ENCODE assay signal across 9 cellular contexts in the genomic region with DNA sequence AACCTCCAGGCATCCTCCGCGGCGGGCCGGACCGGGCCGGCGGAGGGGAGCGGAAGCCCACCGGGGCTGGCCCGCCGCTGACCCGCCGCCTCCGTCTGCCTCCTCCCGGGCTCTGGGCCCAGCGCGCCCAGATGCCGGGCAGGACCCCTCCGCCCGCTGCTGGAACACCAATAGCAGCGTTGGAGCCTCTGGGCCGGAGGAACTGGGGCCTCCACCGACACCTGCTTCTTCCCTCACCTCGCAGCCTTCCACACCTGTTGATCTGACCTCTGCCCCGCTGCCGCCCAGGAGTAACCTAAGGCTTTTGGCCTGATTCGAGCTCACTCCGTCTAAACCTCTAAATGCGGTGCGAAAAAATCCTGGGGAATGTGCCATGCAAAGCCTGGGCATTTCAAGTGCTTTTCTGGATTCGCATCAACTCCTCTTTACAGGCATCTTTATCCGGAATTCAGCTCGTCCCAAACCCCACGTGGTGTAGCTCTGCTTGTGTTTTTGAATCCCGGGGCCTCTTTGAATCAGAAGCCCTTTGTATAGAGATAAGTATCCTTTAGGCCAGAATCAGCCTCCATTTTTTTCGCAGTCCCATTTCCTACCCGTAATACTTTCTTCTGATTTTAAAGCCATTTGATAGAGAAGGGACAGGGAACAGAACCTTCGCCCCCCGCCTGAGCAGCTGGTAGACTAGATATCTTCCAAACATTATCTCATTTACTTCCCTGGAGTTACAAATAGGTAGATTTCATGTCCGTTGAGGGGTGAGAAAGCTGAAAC. TPM values are rescaled to one million over a fixed set of nuclear protein-coding genes. Genes with fewer than 3 reads are reported as not detected.
DNase-seq lines count a peak whose midpoint lies in the region; ATAC-seq, FAIRE-seq and TF ChIP-seq lines count a peak whose summit lies in the region.
"Had no signal": no experiment of that assay in that cellular context is flagged by ENCODE, and none has a peak within 500 bp of the region (broad histone marks: within the 10 kb centered on the region; RNA-seq: fewer than 3 reads in every experiment).

No MANE protein-coding gene starts in this region.

- intact Hi-C loops in ascending aorta (cut with DNase I) (loop anchor here (1.0 to 5.0 kb wide), 7 partner anchors 43 to 387 kb away; a partner anchor contains a TSS), kidney (cut with DNase I) (loop anchor here (10.0 kb wide), 1 partner anchor 63 kb away; no protein-coding TSS in a partner anchor)

- peaks cover 36% of the 10 kb centered on the region for H4K20me1 ChIP-seq in smooth muscle cell (ENCODE audit: low read depth)

- H3K9me3 ChIP-seq in ascending aorta (no peaks in the 10 kb centered on the region), kidney (ENCODE audit: control insufficient read depth in 1 of 2, low read length in 2 of 2) (no peaks in the 10 kb centered on the region), smooth muscle cell (replicated peaks; ENCODE audit: low read depth) (no peaks in the 10 kb centered on the region)
- H3K9me3 ChIP-seq: neutrophil had no signal

- H3K27ac ChIP-seq in ascending aorta, result peak overlapping the region; percentile 99 to 100
- peak overlapping the region; percentile 99 for H3K27ac ChIP-seq in kidney (ENCODE audit: low read depth in 2 of 2, low read length in 2 of 2)
- peak overlapping the region; percentile 96 for H3K27ac ChIP-seq in smooth muscle cell (ENCODE audit: low read depth)
- H3K27ac ChIP-seq: neutrophil had no signal

- peak in 4 of 6 experiments; percentile 18 to 51 (median 30) for DNase-seq in stimulated activated naive CD4-positive, alpha-beta T cell (lab: John Stamatoyannopoulos, UW)
- no peak for DNase-seq in stimulated activated naive CD4-positive, alpha-beta T cell treated with Interleukin-2 at 50 U/mL for 16 hours (lab: John Stamatoyannopoulos, UW)
- peak; percentile 51 for DNase-seq in NCI-H1105 (lab: John Stamatoyannopoulos, UW)
- no peak for DNase-seq in ascending aorta (ENCODE audit: low spot score in 2 of 2)
- no peak for DNase-seq in kidney
- no peak for DNase-seq in smooth muscle cell (lab: John Stamatoyannopoulos, UW; ENCODE audit: unreplicated experiment)

- H3K9ac ChIP-seq in kidney (ENCODE audit: low read length in 2 of 2), result peak overlapping the region; percentile 30 to 92
- H3K9ac ChIP-seq in smooth muscle cell (ENCODE audit: low read depth), result peak overlapping the region; percentile 91

- peaks cover 8% of the 10 kb centered on the region for H3F3A ChIP-seq in smooth muscle cell (ENCODE audit: low read depth)

- WGBS in smooth muscle cell (ENCODE audit: low lambda C conversion rate), result 8% methylated on average over 34 of the region's 40 CpGs

- H3K79me2 ChIP-seq in smooth muscle cell (ENCODE audit: low read depth), result peaks cover 73% of the 10 kb centered on the region

- ATAC-seq in HG02981 (IDR thresholded peaks at IDR 0.05; ENCODE audit: unreplicated experiment), result no peak
- no peak for ATAC-seq in HG03108 (IDR thresholded peaks at IDR 0.05; ENCODE audit: unreplicated experiment)

- no peak for FAIRE-seq in kidney (lab: Jason Lieb, UNC)

- TF ChIP-seq CTCF in ascending aorta (IDR thresholded peaks at IDR 0.05) (no peak), kidney (IDR thresholded peaks at IDR 0.05; ENCODE audit: borderline replicate concordance, extremely low read depth, insufficient read depth) (no peak), smooth muscle cell (IDR thresholded peaks at IDR 0.05; ENCODE audit: borderline replicate concordance, insufficient read depth, poor library complexity, severe bottlenecking) (no peak)

- H3K4me3 ChIP-seq in ascending aorta, result peak overlapping the region; percentile 91 to 98
- H3K4me3 ChIP-seq in kidney (ENCODE audit: low read length in 2 of 2), result peak overlapping the region; percentile 70 to 82
- peak overlapping the region; percentile 93 for H3K4me3 ChIP-seq in smooth muscle cell

- H3K27me3 ChIP-seq in ascending aorta (no peaks in the 10 kb centered on the region), smooth muscle cell (ENCODE audit: low read depth) (no peaks in the 10 kb centered on the region)

- H3K4me1 ChIP-seq in ascending aorta, result peaks cover 9 to 33% of the 10 kb centered on the region in 2 donors
- peaks cover 16 to 40% of the 10 kb centered on the region in 2 donors for H3K4me1 ChIP-seq in kidney (ENCODE audit: control insufficient read depth in 1 of 2, insufficient read depth in 1 of 2, low read depth in 1 of 2, low read length in 2 of 2)
- peaks cover 52% of the 10 kb centered on the region for H3K4me1 ChIP-seq in smooth muscle cell (ENCODE audit: low read depth)

- peak overlapping the region; percentile 4 for H2AFZ ChIP-seq in smooth muscle cell (ENCODE audit: low read depth)

- H3K36me3 ChIP-seq in ascending aorta, result peaks cover 0 to 8% of the 10 kb centered on the region in 2 donors
- peaks cover 3 to 5% of the 10 kb centered on the region in 2 donors for H3K36me3 ChIP-seq in kidney (ENCODE audit: control insufficient read depth in 1 of 2, insufficient read depth in 2 of 2, low read length in 2 of 2)
- no peaks in the 10 kb centered on the region for H3K36me3 ChIP-seq in smooth muscle cell (ENCODE audit: low read depth)
- H3K36me3 ChIP-seq: neutrophil had no signal

- peak overlapping the region; percentile 88 for H3K4me2 ChIP-seq in smooth muscle cell

RNA-seq across cellular contexts. Expression of a gene that starts 0.7 kb away (rescaled TPM):
- total RNA-seq in ascending aorta (362 TPM), kidney (291 TPM), smooth muscle cell (467 and 525 TPM in 2 replicates)
- polyA plus RNA-seq in kidney (ENCODE audit: insufficient read depth, low read depth, low replicate concordance) (232 TPM), smooth muscle cell (545 and 633 TPM in 2 replicates)

Comparison
In these comparisons a context has a peak if more than half of its experiments do, and no peak if none do; other contexts are left out.
1. DNase-seq: peak in stimulated activated naive CD4-positive, alpha-beta T cell (4 of 6) and NCI-H1105 (single experiment); none in stimulated activated naive CD4-positive, alpha-beta T cell treated with Interleukin-2 at 50 U/mL for 16 hours (single experiment), ascending aorta (0 of 2), kidney (single experiment) and smooth muscle cell (single experiment).
2. Peak in every context shown above with its lines, with median percentiles within 50 percentile points of each other: H3K27ac ChIP-seq and H3K4me3 ChIP-seq.